18 cellular contexts compared by ENCODE assay signal in genomic region chr17:32861979-32862378, GRCh38.
"Had no signal": no experiment of that assay in that cellular context is flagged by ENCODE, and none has a peak within 500 bp of the region (broad histone marks: within the 10 kb centered on the region; RNA-seq: fewer than 3 reads in every experiment).

No MANE protein-coding gene starts in this region.

- FAIRE-seq: endothelial cell of umbilical vein had no signal

- H3K36me3 ChIP-seq: colonic mucosa, right lobe of liver, tibial artery, upper lobe of right lung, vagina had no signal

- H3K9me3 ChIP-seq: colonic mucosa, psoas muscle, right lobe of liver, tibial artery, upper lobe of right lung, vagina had no signal

- H3K27ac ChIP-seq: colonic mucosa, psoas muscle, right lobe of liver, upper lobe of right lung, vagina had no signal

- H3K4me1 ChIP-seq: colonic mucosa, right lobe of liver, vagina had no signal

- ATAC-seq: psoas muscle; right lobe of liver; stimulated activated memory B cell treated with anti-CD40 and anti-IgM and Interleukin-4, amounts not matched to agents 10 μg/mL and 1 μg/mL and 100 μg/mL, for 72 hours had no signal

- H3K27me3 ChIP-seq: colonic mucosa, right lobe of liver, tibial artery, upper lobe of right lung, vagina had no signal

- H3K4me3 ChIP-seq: colonic mucosa, psoas muscle, right lobe of liver, tibial artery, upper lobe of right lung, vagina had no signal

- DNase-seq: colonic mucosa; dermis blood vessel endothelial cell; endodermal cell; foreskin melanocyte; head of caudate nucleus; hippocampal formation; midbrain; naive B cell; occipital lobe; psoas muscle; retina; right lobe of liver; stimulated activated CD4-positive, alpha-beta T cell treated with anti-CD3 and anti-CD28 coated beads, Interleukin-4, amount 100 ng/mL, for 1 hour; tibial artery; upper lobe of right lung had no signal
